ENCODE assay signal across 8 cellular contexts in genomic region chr11:9613118-9613829, GRCh38. TPM values are rescaled to one million over a fixed set of nuclear protein-coding genes. Genes with fewer than 3 reads are reported as not detected.
DNase-seq lines count a peak whose midpoint lies in the region; ATAC-seq and TF ChIP-seq lines count a peak whose summit lies in the region.

No MANE protein-coding gene starts in this region.

- peaks cover 12% of the 10 kb centered on the region for H3K4me1 ChIP-seq in KMS-11 (ENCODE audit: low read depth, poor library complexity, severe bottlenecking)
- H3K4me1 ChIP-seq in Peyer's patch: peaks cover 0 to 10% (median 2%) of the 10 kb centered on the region in 4 donors
- peaks cover 25% of the 10 kb centered on the region for H3K4me1 ChIP-seq in fibroblast of lung (ENCODE audit: control insufficient read depth, extremely low read depth, insufficient read depth, low read length)
- peaks cover 0 to 14% of the 10 kb centered on the region in 2 donors for H3K4me1 ChIP-seq in naive thymus-derived CD4-positive, alpha-beta T cell (ENCODE audit: control insufficient read depth in 2 of 2, insufficient read depth in 2 of 2, low read length in 2 of 2)

- peak; percentile 93 for DNase-seq in DMS53 treated with DMSO at 0.1 percent for 48 hours (lab: John Stamatoyannopoulos, UW; ENCODE audit: unreplicated experiment)
- peak; percentile 88 to 97 (median 94) for DNase-seq in Peyer's patch
- DNase-seq in activated T-helper 1 cell treated with anti-CD3 and anti-CD28 coated beads, Interleukin-2, amount 50 U/mL, for 16 hours (ENCODE audit: low read depth in 1 of 2, low spot score in 1 of 2): peak; percentile 73 to 74
- peak; percentile 95 to 98 for DNase-seq in fibroblast of lung (ENCODE audit: low read depth in 2 of 2)
- DNase-seq in naive thymus-derived CD4-positive, alpha-beta T cell: peak; percentile 63 to 88 (median 76)
- DNase-seq in stimulated activated naive B cell treated with anti-CD40 and anti-IgM and Interleukin-4, amounts not matched to agents 10 μg/mL and 1 μg/mL and 100 μg/mL, for 72 hours: peak; percentile 93

- peak overlapping the region; percentile 73 for H3K9ac ChIP-seq in KMS-11
- peak overlapping the region; percentile 92 for H3K9ac ChIP-seq in fibroblast of lung (ENCODE audit: insufficient read depth, low read length)

- peaks cover 9 to 34% (median 18%) of the 10 kb centered on the region in 7 donors for H3K4me1 Mint-ChIP-seq in naive thymus-derived CD4-positive, alpha-beta T cell
- peaks cover 55 to 85% of the 10 kb centered on the region in 2 donors for H3K4me1 Mint-ChIP-seq in stimulated activated naive B cell treated with anti-CD40 and anti-IgM and Interleukin-4, amounts not matched to agents 10 μg/mL and 1 μg/mL and 100 μg/mL, for 72 hours

- CTCF ChIA-PET in naive thymus-derived CD4-positive, alpha-beta T cell (lab: Charles Lee): interaction anchor here (0.6 to 4.6 kb wide), 19 partner anchors 10 to 694 kb away, joined by 3 to 68 read pairs (median 4); partner anchors contain the start of gene WEE1

- peaks cover 0 to 3% (median 0%) of the 10 kb centered on the region in 5 donors for H3K36me3 Mint-ChIP-seq in naive thymus-derived CD4-positive, alpha-beta T cell
- peaks cover 7 to 24% of the 10 kb centered on the region in 2 donors for H3K36me3 Mint-ChIP-seq in stimulated activated naive B cell treated with anti-CD40 and anti-IgM and Interleukin-4, amounts not matched to agents 10 μg/mL and 1 μg/mL and 100 μg/mL, for 72 hours

- intact Hi-C loops in naive thymus-derived CD4-positive, alpha-beta T cell (cut with micrococcal nuclease): loop anchor here (1.0 to 5.0 kb wide), 11 partner anchors 12 to 844 kb away; partner anchors contain the start of genes AKIP1 (in 2 of the 2), WEE1 (in 2 of the 2), AMPD3 (in 1 of the 2) and SWAP70 (in 1 of the 2)

- peak; percentile 40 for ATAC-seq in GM21619 (IDR thresholded peaks at IDR 0.05; ENCODE audit: unreplicated experiment)
- peak; percentile 70 for ATAC-seq in naive thymus-derived CD4-positive, alpha-beta T cell
- peak; percentile 52 to 58 for ATAC-seq in stimulated activated naive B cell treated with anti-CD40 and anti-IgM and Interleukin-4, amounts not matched to agents 10 μg/mL and 1 μg/mL and 100 μg/mL, for 72 hours (replicated peaks)

- H3K4me2 ChIP-seq in KMS-11 (peak overlapping the region; percentile 72), fibroblast of lung (ENCODE audit: extremely low read depth, insufficient read depth, low read length) (peak overlapping the region; percentile 90)

- H2AFZ ChIP-seq in KMS-11 (ENCODE audit: low read depth): peak overlapping the region; percentile 83
- peak overlapping the region; percentile 43 for H2AFZ ChIP-seq in fibroblast of lung (ENCODE audit: low read length)

- no peaks in the 10 kb centered on the region for H3K9me3 Mint-ChIP-seq in naive thymus-derived CD4-positive, alpha-beta T cell
- peaks cover 7 to 8% of the 10 kb centered on the region in 2 donors for H3K9me3 Mint-ChIP-seq in stimulated activated naive B cell treated with anti-CD40 and anti-IgM and Interleukin-4, amounts not matched to agents 10 μg/mL and 1 μg/mL and 100 μg/mL, for 72 hours

- no peaks in the 10 kb centered on the region for H3K27me3 Mint-ChIP-seq in naive thymus-derived CD4-positive, alpha-beta T cell
- H3K27me3 Mint-ChIP-seq in stimulated activated naive B cell treated with anti-CD40 and anti-IgM and Interleukin-4, amounts not matched to agents 10 μg/mL and 1 μg/mL and 100 μg/mL, for 72 hours: no peaks in the 10 kb centered on the region

- POLR2A ChIA-PET in naive thymus-derived CD4-positive, alpha-beta T cell (lab: Charles Lee): interaction anchor here (0.6 to 1.8 kb wide), 7 partner anchors 12 to 137 kb away, joined by 3 to 10 read pairs (median 4); partner anchors contain the start of gene WEE1

- H3K4me3 Mint-ChIP-seq in naive thymus-derived CD4-positive, alpha-beta T cell: peak overlapping the region; percentile 94 to 99 (median 96)
- H3K4me3 Mint-ChIP-seq in stimulated activated naive B cell treated with anti-CD40 and anti-IgM and Interleukin-4, amounts not matched to agents 10 μg/mL and 1 μg/mL and 100 μg/mL, for 72 hours: peak overlapping the region; percentile 84 to 86

- H3K4me3 ChIP-seq in KMS-11 (IDR thresholded peaks at IDR 0.05; ENCODE audit: insufficient read depth, low read depth, low read length) (no peak overlapping the region), Peyer's patch (peak overlapping the region; percentile 40 to 58 (median 50)), fibroblast of lung (replicated peaks in 1 of 4; ENCODE audit: control extremely low read depth in 1 of 4, insufficient read depth in 1 of 4, low read depth in 3 of 4, low read length in 4 of 4) (peak overlapping the region; percentile 25 to 53 (median 34))
- H3K4me3 ChIP-seq in naive thymus-derived CD4-positive, alpha-beta T cell (ENCODE audit: low read length): peak overlapping the region; percentile 71

- H3K36me3 ChIP-seq in KMS-11 (ENCODE audit: insufficient read depth) (no peaks in the 10 kb centered on the region), Peyer's patch (no peaks in the 10 kb centered on the region), fibroblast of lung (ENCODE audit: control insufficient read depth, insufficient read depth, low read length) (no peaks in the 10 kb centered on the region)
- no peaks in the 10 kb centered on the region for H3K36me3 ChIP-seq in naive thymus-derived CD4-positive, alpha-beta T cell (ENCODE audit: control insufficient read depth in 2 of 3, insufficient read depth in 3 of 3, low read length in 3 of 3)

- H3K27ac ChIP-seq in KMS-11 (peak overlapping the region; percentile 75), Peyer's patch (peak overlapping the region; percentile 92 to 93 (median 92)), fibroblast of lung (ENCODE audit: insufficient read depth, low read length) (peak overlapping the region; percentile 100)
- H3K27ac ChIP-seq in naive thymus-derived CD4-positive, alpha-beta T cell (ENCODE audit: low read depth, low read length): peak overlapping the region; percentile 75

- peak; percentile 56 to 66 for TF ChIP-seq POLR2A in Peyer's patch (IDR thresholded peaks at IDR 0.05)

- H4K20me1 ChIP-seq in KMS-11 (ENCODE audit: insufficient read depth) (no peaks in the 10 kb centered on the region), fibroblast of lung (ENCODE audit: control insufficient read depth, extremely low read depth, insufficient read depth, low read length) (no peaks in the 10 kb centered on the region)

- H3K27ac Mint-ChIP-seq in naive thymus-derived CD4-positive, alpha-beta T cell: peak overlapping the region; percentile 82 to 98 (median 92)
- peak overlapping the region; percentile 99 for H3K27ac Mint-ChIP-seq in stimulated activated naive B cell treated with anti-CD40 and anti-IgM and Interleukin-4, amounts not matched to agents 10 μg/mL and 1 μg/mL and 100 μg/mL, for 72 hours

- H3K9me3 ChIP-seq in Peyer's patch (no peaks in the 10 kb centered on the region), fibroblast of lung (ENCODE audit: control insufficient read depth, insufficient read depth, low read depth, low read length) (no peaks in the 10 kb centered on the region)
- no peaks in the 10 kb centered on the region for H3K9me3 ChIP-seq in naive thymus-derived CD4-positive, alpha-beta T cell (ENCODE audit: control insufficient read depth in 2 of 3, low read length in 3 of 3)

- H3K79me2 ChIP-seq in KMS-11 (ENCODE audit: insufficient read depth, low read depth): no peaks in the 10 kb centered on the region
- no peaks in the 10 kb centered on the region for H3K79me2 ChIP-seq in fibroblast of lung (ENCODE audit: control insufficient read depth, insufficient read depth, low read length)

- peak; percentile 85 for TF ChIP-seq CTCF in KMS-11 (conservative IDR thresholded peaks at IDR 0.05; ENCODE audit: low read depth, low read length)
- peak; percentile 93 to 97 (median 96) for TF ChIP-seq CTCF in Peyer's patch (IDR thresholded peaks at IDR 0.05)
- TF ChIP-seq CTCF in fibroblast of lung (conservative IDR thresholded peaks at IDR 0.05 in 1 of 2, IDR thresholded peaks at IDR 0.05 in 1 of 2; ENCODE audit: low read depth in 1 of 2, low read length in 2 of 2): peak; percentile 95 to 97

- H3K27me3 ChIP-seq in KMS-11 (ENCODE audit: insufficient read depth, low read depth): no peaks in the 10 kb centered on the region
- no peaks in the 10 kb centered on the region for H3K27me3 ChIP-seq in Peyer's patch
- H3K27me3 ChIP-seq in fibroblast of lung (ENCODE audit: control insufficient read depth, insufficient read depth, low read length): no peaks in the 10 kb centered on the region
- H3K27me3 ChIP-seq in naive thymus-derived CD4-positive, alpha-beta T cell (ENCODE audit: control insufficient read depth in 2 of 2, insufficient read depth in 2 of 2, low read length in 2 of 2): no peaks in the 10 kb centered on the region

RNA-seq across cellular contexts. Expression of gene WEE1, which starts 39.8 kb away (rescaled TPM):
- 10 to 100 TPM; 14.4 to 40.4 (median 26.2) TPM for total RNA-seq in Peyer's patch
- total RNA-seq in fibroblast of lung: 24.4 and 55.2 TPM in 2 replicates
- polyA plus RNA-seq in fibroblast of lung: 47.2 and 77.5 TPM in 2 replicates
- polyA plus RNA-seq in fibroblast of lung (2012): 21.4 and 34.6 TPM in 2 replicates
- 4.4 and 8.8 TPM in 2 replicates for polyA minus RNA-seq in fibroblast of lung (ENCODE audit: low replicate concordance)
- 10 to 100 TPM in 1 of 5 experiments, 1 to 10 TPM in 3, under 1 TPM in 1; 0.43 to 47.6 (median 1.9) TPM for total RNA-seq in naive thymus-derived CD4-positive, alpha-beta T cell
- under 1 TPM; 0.43 to 0.44 TPM for polyA plus RNA-seq in naive thymus-derived CD4-positive, alpha-beta T cell

RNA-seq across cellular contexts. Expression of gene SWAP70, which starts 50.6 kb away (rescaled TPM):
- total RNA-seq in Peyer's patch (10 to 100 TPM; 16.8 to 62.7 (median 26.1) TPM), fibroblast of lung (28.2 and 45.1 TPM in 2 replicates)
- 45.4 and 74.4 TPM in 2 replicates for polyA plus RNA-seq in fibroblast of lung
- 33.8 and 58.0 TPM in 2 replicates for polyA plus RNA-seq in fibroblast of lung (2012)
- 23.5 and 25.1 TPM in 2 replicates for polyA minus RNA-seq in fibroblast of lung (ENCODE audit: low replicate concordance)
- 10 to 100 TPM in 1 of 5 experiments, 1 to 10 TPM in 4; 4.2 to 15.6 (median 7.0) TPM for total RNA-seq in naive thymus-derived CD4-positive, alpha-beta T cell
- 1 to 10 TPM; 2.3 to 3.4 TPM for polyA plus RNA-seq in naive thymus-derived CD4-positive, alpha-beta T cell
